21 cellular contexts compared by ENCODE assay signal in the genomic region with DNA sequence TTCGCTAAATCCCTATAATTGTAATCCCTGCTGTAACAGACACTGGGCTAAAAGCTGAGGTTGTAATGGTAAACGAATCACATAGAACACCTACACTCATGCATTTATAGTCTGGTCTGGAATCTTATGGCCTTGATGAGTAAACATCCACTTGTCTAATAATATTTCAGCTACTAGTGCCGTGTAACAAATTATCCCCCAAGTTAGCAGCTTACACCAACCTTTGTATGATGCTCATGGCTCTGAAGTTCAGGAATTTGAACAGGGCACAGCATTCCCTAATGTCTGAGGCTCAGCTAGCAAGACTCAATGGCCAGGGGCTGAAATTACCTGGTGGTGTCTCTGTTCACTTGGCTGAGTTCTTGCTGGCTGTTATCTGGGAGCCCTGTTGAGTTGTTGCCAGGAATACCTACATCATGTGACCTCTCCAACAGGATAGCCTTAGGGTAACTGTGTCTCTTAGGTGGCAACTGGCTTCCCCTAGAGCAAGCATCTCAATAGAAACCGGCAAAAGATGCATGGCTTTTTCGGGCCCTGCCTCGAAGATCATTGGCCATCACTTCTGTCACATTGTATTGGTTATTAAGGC.
DNase-seq lines count a peak whose midpoint lies in the region; ATAC-seq, FAIRE-seq and TF ChIP-seq lines count a peak whose summit lies in the region.
"Had no signal": no experiment of that assay in that cellular context is flagged by ENCODE, and none has a peak within 500 bp of the region (broad histone marks: within the 10 kb centered on the region; RNA-seq: fewer than 3 reads in every experiment).

No MANE protein-coding gene starts in this region.

- H4K20me1 ChIP-seq in HepG2 (ENCODE audit: insufficient read depth, low read length) (no peaks in the 10 kb centered on the region), PC-3 (ENCODE audit: low read length) (no peaks in the 10 kb centered on the region)
- H4K20me1 ChIP-seq: BLaER1 had no signal

- FAIRE-seq in HepG2 (lab: Jason Lieb, UNC), result no peak
- FAIRE-seq: D721Med, GM12892, GM18507, H54 had no signal

- H3K4me3 ChIP-seq in HepG2 (replicated peaks in 1 of 3; ENCODE audit: insufficient read depth in 1 of 3, low read depth in 2 of 3, low read length in 3 of 3) (no peak overlapping the region), right lobe of liver (no peak overlapping the region), upper lobe of left lung (no peak overlapping the region), PC-3 (ENCODE audit: low read length) (no peak overlapping the region), colonic mucosa (no peak overlapping the region)
- H3K4me3 ChIP-seq: BLaER1, GM23338 had no signal

- H3K36me3 Mint-ChIP-seq in activated CD4-positive, alpha-beta memory T cell treated with anti-CD3 and anti-CD28 coated beads, Interleukin-2, amount 10 ng/mL, durations not matched to agents 7 days and 5 days (ENCODE audit: low read depth), result no peaks in the 10 kb centered on the region
- H3K36me3 Mint-ChIP-seq: CD4-positive, CD25-positive, alpha-beta regulatory T cell had no signal

- peaks cover 20% of the 10 kb centered on the region for H3F3A ChIP-seq in PC-3 (ENCODE audit: low read length, unreplicated experiment)

- H3K4me1 ChIP-seq in HepG2 (ENCODE audit: insufficient read depth, low read length) (peaks cover 59% of the 10 kb centered on the region), right lobe of liver (peaks cover 0 to 27% (median 9%) of the 10 kb centered on the region in 4 donors), upper lobe of left lung (peaks cover 56 to 68% (median 65%) of the 10 kb centered on the region in 4 donors), PC-3 (ENCODE audit: insufficient read depth, low read length) (peaks cover 49% of the 10 kb centered on the region), colonic mucosa (no peaks in the 10 kb centered on the region)

- H3K27me3 ChIP-seq in HepG2 (ENCODE audit: control insufficient read depth in 1 of 2, insufficient read depth in 2 of 2, low read length in 2 of 2) (no peaks in the 10 kb centered on the region), right lobe of liver (no peaks in the 10 kb centered on the region), upper lobe of left lung (no peaks in the 10 kb centered on the region), PC-3 (ENCODE audit: low read length) (no peaks in the 10 kb centered on the region), colonic mucosa (no peaks in the 10 kb centered on the region)
- H3K27me3 ChIP-seq: BLaER1 had no signal

- 98% methylated on average over 6 of the region's 6 CpGs for WGBS in HepG2 (ENCODE audit: low lambda C conversion rate)
- WGBS in right lobe of liver (ENCODE audit: insufficient coverage, low coverage, low lambda C conversion rate, missing lambda C conversion rate), result 97% methylated on average over 5 of the region's 6 CpGs
- 93 to 94% methylated on average over 6 of the region's 6 CpGs for WGBS in upper lobe of left lung, 2 donors

- no peaks in the 10 kb centered on the region for H3K9me2 ChIP-seq in PC-3 (replicated peaks; ENCODE audit: low read length)

- H3K4me1 Mint-ChIP-seq in activated CD4-positive, alpha-beta memory T cell treated with anti-CD3 and anti-CD28 coated beads, Interleukin-2, amount 10 ng/mL, durations not matched to agents 7 days and 5 days, result peaks cover 16% of the 10 kb centered on the region
- H3K4me1 Mint-ChIP-seq: CD4-positive, CD25-positive, alpha-beta regulatory T cell; GM23338 had no signal

- DNase-seq in HepG2 (ENCODE audit: low spot score) (no peak), right lobe of liver (no peak), iPS-NIHi7 (ENCODE audit: extremely low spot score) (peak; percentile 9), upper lobe of left lung (no peak), PC-3 (no peak), colonic mucosa (no peak)
- no peak for DNase-seq in activated CD4-positive, alpha-beta memory T cell treated with anti-CD3 and anti-CD28 coated beads, Interleukin-2, amount 10 ng/mL, durations not matched to agents 7 days and 5 days
- DNase-seq: CD4-positive, CD25-positive, alpha-beta regulatory T cell; CD8-positive, alpha-beta memory T cell; COR-L47; GDM1; HCEC 1CT had no signal

- H3K27ac ChIP-seq in HepG2 (ENCODE audit: extremely low read length, insufficient read depth, low read length) (no peak overlapping the region), right lobe of liver (no peak overlapping the region), upper lobe of left lung (peak overlapping the region in 3 of 4 donors; percentile 35 to 87 (median 86)), PC-3 (ENCODE audit: low read length) (no peak overlapping the region), colonic mucosa (no peak overlapping the region)
- H3K27ac ChIP-seq: 22Rv1, BLaER1, HL-60, KMS-11 had no signal

- ATAC-seq in HepG2 (no peak), right lobe of liver (no peak), upper lobe of left lung (ENCODE audit: low FRiP score in 2 of 2) (no peak), PC-3 (no peak)
- ATAC-seq: GM23338 had no signal

- BruUV-seq in HepG2 (replicated peaks; lab: Mats Ljungman, UMichigan) (no TSS peak), PC-3 (replicated peaks; lab: Mats Ljungman, UMichigan) (no TSS peak)

- intact Hi-C loops in HepG2 (cut with micrococcal nuclease; ENCODE audit: unreplicated experiment) (no loop called here), right lobe of liver (cut with DNase I) (no loop called here), PC-3 (cut with micrococcal nuclease) (loop anchor here (10.0 kb wide), 1 partner anchor 292 kb away; no protein-coding TSS in a partner anchor), colonic mucosa (cut with DNase I) (no loop called here)

- no peak for TF ChIP-seq EP300 in HepG2 (IDR thresholded peaks at IDR 0.05; ENCODE audit: low read depth in 2 of 2, low read length in 2 of 2)
- TF ChIP-seq EP300 in HepG2 (CRISPR knock-in tag; IDR thresholded peaks at IDR 0.05; ENCODE audit: borderline replicate concordance), result no peak
- TF ChIP-seq EP300 in upper lobe of left lung (IDR thresholded peaks at IDR 0.05), result no peak

- H2AFZ ChIP-seq in HepG2 (ENCODE audit: low read length) (no peak overlapping the region), PC-3 (ENCODE audit: low read length) (no peak overlapping the region)
- H2AFZ ChIP-seq: GM23338 had no signal

- H3K79me2 ChIP-seq in HepG2 (ENCODE audit: insufficient read depth, low read length), result no peaks in the 10 kb centered on the region
- H3K79me2 ChIP-seq in PC-3 (ENCODE audit: low read length), result no peaks in the 10 kb centered on the region

- H3K9me3 ChIP-seq in HepG2 (ENCODE audit: low read length) (no peaks in the 10 kb centered on the region), right lobe of liver (no peaks in the 10 kb centered on the region), upper lobe of left lung (no peaks in the 10 kb centered on the region), PC-3 (ENCODE audit: low read length) (no peaks in the 10 kb centered on the region), colonic mucosa (no peaks in the 10 kb centered on the region)

- in situ Hi-C loops in HepG2 (cut with HindIII; ENCODE audit: extremely low pct_ligation_motif_present, low pct_unique_long_range_greater_than_20kb), result no loop called here

- H3K9me3 Mint-ChIP-seq in activated CD4-positive, alpha-beta memory T cell treated with anti-CD3 and anti-CD28 coated beads, Interleukin-2, amount 10 ng/mL, durations not matched to agents 7 days and 5 days, result peaks cover 8% of the 10 kb centered on the region
- H3K9me3 Mint-ChIP-seq: CD4-positive, CD25-positive, alpha-beta regulatory T cell; CD8-positive, alpha-beta memory T cell; GM23338 had no signal

- TF ChIP-seq RAD21 in HepG2 (CRISPR knock-in tag; IDR thresholded peaks at IDR 0.05), result no peak

- no peak overlapping the region for H3K9ac ChIP-seq in HepG2 (ENCODE audit: insufficient read depth, low read depth, low read length)
- no peak overlapping the region for H3K9ac ChIP-seq in PC-3 (ENCODE audit: low read length)
- no peak overlapping the region for H3K9ac ChIP-seq in colonic mucosa (ENCODE audit: low read depth in 2 of 2, low read length in 2 of 2)
- H3K9ac ChIP-seq: BLaER1, KMS-11 had no signal

- no peaks in the 10 kb centered on the region for H3K36me3 ChIP-seq in HepG2 (replicated peaks in 1 of 2; ENCODE audit: control insufficient read depth in 1 of 2, insufficient read depth in 2 of 2, low read length in 2 of 2)
- H3K36me3 ChIP-seq in right lobe of liver, result no peaks in the 10 kb centered on the region
- H3K36me3 ChIP-seq in upper lobe of left lung, result no peaks in the 10 kb centered on the region
- no peaks in the 10 kb centered on the region for H3K36me3 ChIP-seq in PC-3 (ENCODE audit: low read depth, low read length)
- no peaks in the 10 kb centered on the region for H3K36me3 ChIP-seq in colonic mucosa
- H3K36me3 ChIP-seq: BLaER1 had no signal

- no peak overlapping the region for H3K27ac Mint-ChIP-seq in activated CD4-positive, alpha-beta memory T cell treated with anti-CD3 and anti-CD28 coated beads, Interleukin-2, amount 10 ng/mL, durations not matched to agents 7 days and 5 days
- H3K27ac Mint-ChIP-seq: CD4-positive, CD25-positive, alpha-beta regulatory T cell; CD8-positive, alpha-beta memory T cell; GM23338 had no signal

- TF ChIP-seq POLR2A in HepG2 (IDR thresholded peaks at IDR 0.05; ENCODE audit: insufficient read depth in 1 of 2, low read depth in 2 of 2, low read length in 2 of 2) (no peak), right lobe of liver (IDR thresholded peaks at IDR 0.05) (no peak), upper lobe of left lung (IDR thresholded peaks at IDR 0.05) (no peak)

- POLR2A ChIA-PET in HepG2 (lab: Yijun Ruan, JAX) (no interaction called here), PC-3 (lab: Charles Lee; ENCODE audit: unreplicated experiment) (no interaction called here)
- POLR2A ChIA-PET in activated CD4-positive, alpha-beta memory T cell treated with anti-CD3 and anti-CD28 coated beads, Interleukin-2, amount 10 ng/mL, durations not matched to agents 7 days and 5 days (lab: Charles Lee), result no interaction called here

- H3K27me3 Mint-ChIP-seq in activated CD4-positive, alpha-beta memory T cell treated with anti-CD3 and anti-CD28 coated beads, Interleukin-2, amount 10 ng/mL, durations not matched to agents 7 days and 5 days, result no peaks in the 10 kb centered on the region
- H3K27me3 Mint-ChIP-seq: CD4-positive, CD25-positive, alpha-beta regulatory T cell had no signal

- TF ChIP-seq CTCF in HepG2 (CRISPR knock-in tag; IDR thresholded peaks at IDR 0.05), result no peak
- TF ChIP-seq CTCF in right lobe of liver (IDR thresholded peaks at IDR 0.05), result no peak
- no peak for TF ChIP-seq CTCF in upper lobe of left lung (IDR thresholded peaks at IDR 0.05)
- no peak for TF ChIP-seq CTCF in PC-3 (conservative IDR thresholded peaks at IDR 0.05; ENCODE audit: low read depth, low read length)
- TF ChIP-seq CTCF in colonic mucosa (IDR thresholded peaks at IDR 0.05), result no peak

- H3K4me3 Mint-ChIP-seq in activated CD4-positive, alpha-beta memory T cell treated with anti-CD3 and anti-CD28 coated beads, Interleukin-2, amount 10 ng/mL, durations not matched to agents 7 days and 5 days, result no peak overlapping the region
- H3K4me3 Mint-ChIP-seq: CD4-positive, CD25-positive, alpha-beta regulatory T cell; CD8-positive, alpha-beta memory T cell; GM23338 had no signal

- H3K4me2 ChIP-seq in HepG2 (ENCODE audit: low read depth, low read length) (no peak overlapping the region), PC-3 (ENCODE audit: low read length) (no peak overlapping the region)
- H3K4me2 ChIP-seq: BLaER1, GM23338, KMS-11 had no signal

- CTCF ChIA-PET in HepG2 (lab: Yijun Ruan, JAX; ENCODE audit: low intra/inter-chr PET ratio, low total read pairs), result no interaction called here
- CTCF ChIA-PET in PC-3 (lab: Charles Lee), result no interaction called here
- CTCF ChIA-PET in activated CD4-positive, alpha-beta memory T cell treated with anti-CD3 and anti-CD28 coated beads, Interleukin-2, amount 10 ng/mL, durations not matched to agents 7 days and 5 days (lab: Charles Lee), result no interaction called here

Comparison
In these comparisons a context has a peak if more than half of its experiments do, and no peak if none do; other contexts are left out.
1. H3K27ac ChIP-seq: peak in upper lobe of left lung (3 of 4); none in HepG2 (single experiment), right lobe of liver (0 of 3), PC-3 (single experiment) and colonic mucosa (single experiment).